ENCODE assay signal across 1 cellular context in the genomic region with DNA sequence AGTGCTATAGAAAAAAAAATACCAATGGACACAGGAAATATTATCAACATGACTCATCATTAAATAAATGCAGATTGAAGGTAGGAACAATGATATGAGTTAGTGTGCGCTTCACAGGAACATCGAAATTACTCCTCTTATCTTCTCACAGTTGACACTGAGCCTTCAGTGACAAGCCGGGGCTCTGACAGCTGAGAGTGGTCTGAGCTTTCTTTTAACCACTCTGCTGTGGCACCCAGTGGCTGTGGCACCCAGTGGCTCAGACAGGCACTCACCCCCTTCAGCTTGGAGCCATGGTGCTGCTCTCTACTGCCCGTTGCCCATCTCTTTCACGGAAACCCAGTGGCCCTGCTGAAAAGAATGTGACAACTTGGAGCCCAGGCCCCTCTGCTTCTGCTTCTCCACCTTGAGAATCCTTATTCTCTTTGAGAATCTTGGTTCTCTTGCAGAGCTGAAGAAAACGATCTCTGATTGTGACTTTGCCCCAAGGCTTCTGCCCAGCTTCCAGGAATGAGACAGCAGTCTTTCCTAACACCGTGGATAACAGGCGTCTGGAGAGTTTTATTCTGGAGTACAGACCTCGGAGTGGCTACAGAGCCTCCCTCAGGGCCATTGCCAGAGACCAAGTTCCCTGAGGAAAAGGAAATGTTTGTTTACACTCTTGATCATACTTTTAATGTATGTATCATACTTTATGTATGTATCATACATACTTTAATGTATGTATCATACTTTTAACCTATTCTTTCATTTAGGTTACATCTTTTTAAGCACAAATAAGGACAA.
TF ChIP-seq lines count a peak whose summit lies in the region.

No MANE protein-coding gene starts in this region.

TF ChIP-seq in HepG2, 621 proteins besides CTCF, POLR2A, EP300 and RAD21:
- TF ChIP-seq NFE2L2 (IDR thresholded peaks at IDR 0.05; ENCODE audit: low read length) (peak; percentile 72), ZNF296 (CRISPR knock-in tag; conservative IDR thresholded peaks at IDR 0.05) (no peak), PRDM10 (CRISPR knock-in tag; IDR thresholded peaks at IDR 0.05; ENCODE audit: low read depth) (no peak), MIER3 (CRISPR knock-in tag; IDR thresholded peaks at IDR 0.05; ENCODE audit: borderline replicate concordance) (no peak)
